Comparison of ENCODE assay signal across 26 cellular contexts in the genomic region with DNA sequence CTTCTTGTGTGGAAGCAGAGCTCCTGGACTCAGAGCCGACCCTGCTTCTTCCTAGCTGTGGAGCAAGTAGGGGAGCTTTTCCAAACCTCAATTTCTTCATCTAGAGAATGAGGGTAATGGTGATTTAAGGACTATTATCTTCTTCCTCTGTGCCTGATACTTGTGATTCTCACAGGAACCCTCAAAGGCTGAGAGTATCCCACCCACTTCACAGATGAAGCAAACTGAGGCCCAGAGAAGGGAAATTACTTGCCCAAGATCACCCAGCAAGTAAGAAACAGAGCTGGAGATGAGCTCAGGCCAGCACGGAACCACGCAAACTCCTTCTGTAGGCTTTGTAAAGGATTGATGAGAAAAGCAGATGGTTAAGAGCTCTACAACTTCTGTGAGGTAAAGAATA.
"Had no signal": no experiment of that assay in that cellular context is flagged by ENCODE, and none has a peak within 500 bp of the region (broad histone marks: within the 10 kb centered on the region; RNA-seq: fewer than 3 reads in every experiment).

No MANE protein-coding gene starts in this region.

- ATAC-seq: activated CD4-positive, alpha-beta T cell treated with anti-CD3 and anti-CD28 coated beads for 36 hours; activated T-cell treated with anti-CD3 and anti-CD28 coated beads, Interleukin-2, amount 50 U/mL, for 4 hours; naive thymus-derived CD8-positive, alpha-beta T cell; sciatic nerve; stimulated activated naive B cell treated with anti-CD40 and anti-IgM and Interleukin-4, amounts not matched to agents 10 μg/mL and 1 μg/mL and 100 μg/mL, for 72 hours had no signal

- H3K9me3 ChIP-seq: heart left ventricle, neutrophil, ovary, testis, upper lobe of left lung had no signal

- H3K4me1 ChIP-seq: testis, upper lobe of left lung had no signal

- H3K36me3 ChIP-seq: heart left ventricle, neutrophil, ovary, upper lobe of left lung had no signal

- FAIRE-seq: endometrium, keratinocyte, small intestine had no signal

- H3K27ac Mint-ChIP-seq: activated B cell treated with CpG ODN at 0.5 μM for 24 hours; activated CD4-positive, alpha-beta T cell treated with anti-CD3 and anti-CD28 coated beads for 36 hours; dendritic cell treated with granulocyte-macrophage colony-stimulating factor and Interleukin-4, amounts not matched to agents 40 ng/mL and 50 ng/mL, for 4 days; stimulated activated naive B cell treated with anti-CD40 and anti-IgM and Interleukin-4, amounts not matched to agents 10 μg/mL and 1 μg/mL and 100 μg/mL, for 72 hours; T-helper 1 cell treated with Interleukin-12 subunit alpha and Interleukin-12 subunit beta and Interleukin-4 antibody, amounts not matched to agents 30 μg/mL and 1 μg/mL, for 36 hours had no signal

- H3K9me3 Mint-ChIP-seq: activated B cell treated with CpG ODN at 0.5 μM for 24 hours; activated T-cell treated with anti-CD3 and anti-CD28 coated beads, Interleukin-2, amount 50 U/mL, for 4 hours; dendritic cell treated with granulocyte-macrophage colony-stimulating factor and Interleukin-4, amounts not matched to agents 40 ng/mL and 50 ng/mL, for 4 days; naive thymus-derived CD8-positive, alpha-beta T cell; stimulated activated naive B cell treated with anti-CD40 and anti-IgM and Interleukin-4, amounts not matched to agents 10 μg/mL and 1 μg/mL and 100 μg/mL, for 72 hours; T-helper 1 cell treated with Interleukin-12 subunit alpha and Interleukin-12 subunit beta and Interleukin-4 antibody, amounts not matched to agents 30 μg/mL and 1 μg/mL, for 36 hours had no signal

- H3K27ac ChIP-seq: neutrophil, ovary, testis, upper lobe of left lung had no signal

- H3K27me3 ChIP-seq: ovary, testis, upper lobe of left lung had no signal

- H3K4me3 ChIP-seq: heart left ventricle, ovary, testis, upper lobe of left lung had no signal

- DNase-seq: activated B cell treated with CpG ODN at 0.5 μM for 24 hours; activated CD4-positive, alpha-beta T cell treated with anti-CD3 and anti-CD28 coated beads for 36 hours; activated CD4-positive, alpha-beta T cell treated with anti-CD3 and anti-CD28 coated beads, Interleukin-2, amount 50 U/mL, for 4 hours; activated CD8-positive, alpha-beta memory T cell treated with anti-CD3 and anti-CD28 coated beads for 24 hours; activated CD8-positive, alpha-beta memory T cell treated with anti-CD3 and anti-CD28 coated beads, Interleukin-2, amount 50 U/mL, for 4 hours; activated naive CD4-positive, alpha-beta T cell treated with Interleukin-2 at 50 U/mL for 16 hours; activated T-cell treated with anti-CD3 and anti-CD28 coated beads, Interleukin-2, amount 50 U/mL, for 4 hours; amygdala; effector CD4-positive, alpha-beta T cell; mesendoderm; naive thymus-derived CD8-positive, alpha-beta T cell; ovary; stimulated activated CD4-positive, alpha-beta T cell treated with anti-CD3 and anti-CD28 coated beads, Interleukin-2, amount 100 ng/mL, for 48 hours; stimulated activated CD8-positive, alpha-beta memory T cell treated with anti-CD3 and anti-CD28 coated beads, Interleukin-4, amount 100 ng/mL, for 48 hours; stimulated activated naive B cell treated with anti-CD40 and anti-IgM and Interleukin-4, amounts not matched to agents 10 μg/mL and 1 μg/mL and 100 μg/mL, for 72 hours; T1000; testis; upper lobe of left lung had no signal
